In genomic region chr18:37720706-37721105, GRCh38 we compare ENCODE assay signal across 23 cellular contexts.
"Had no signal": no experiment of that assay in that cellular context is flagged by ENCODE, and none has a peak within 500 bp of the region (broad histone marks: within the 10 kb centered on the region; RNA-seq: fewer than 3 reads in every experiment).

No MANE protein-coding gene starts in this region.

- FAIRE-seq: colon had no signal

- H3K4me2 ChIP-seq: neural progenitor cell had no signal

- H3K27ac Mint-ChIP-seq: activated B cell treated with CpG ODN at 0.5 μM for 24 hours; activated naive CD8-positive, alpha-beta T cell treated with anti-CD3 and anti-CD28 coated beads for 36 hours; naive thymus-derived CD4-positive, alpha-beta T cell; neural progenitor cell; progenitor cell of endocrine pancreas had no signal

- H3K27ac ChIP-seq: breast epithelium, left ventricle myocardium inferior, neural progenitor cell, right atrium auricular region, testis, uterus had no signal

- H3K36me3 ChIP-seq: breast epithelium, left ventricle myocardium inferior, neural progenitor cell, right atrium auricular region, uterus had no signal

- H3K4me3 Mint-ChIP-seq: activated B cell treated with CpG ODN at 0.5 μM for 24 hours; activated naive CD8-positive, alpha-beta T cell treated with anti-CD3 and anti-CD28 coated beads for 36 hours; activated T-cell treated with anti-CD3 and anti-CD28 coated beads, Interleukin-2, amount 50 U/mL, for 4 hours; central memory CD8-positive, alpha-beta T cell; naive thymus-derived CD4-positive, alpha-beta T cell; neural progenitor cell had no signal

- DNase-seq: activated B cell treated with CpG ODN at 0.5 μM for 24 hours; activated CD4-positive, alpha-beta T cell treated with anti-CD3 and anti-CD28 coated beads for 4 hours; activated CD4-positive, alpha-beta T cell treated with anti-CD3 and anti-CD28 coated beads, Interleukin-2, amount 50 U/mL, for 48 hours; activated CD8-positive, alpha-beta memory T cell treated with anti-CD3 and anti-CD28 coated beads, Interleukin-2, amount 50 U/mL, for 48 hours; activated naive CD4-positive, alpha-beta T cell treated with Interleukin-2 at 50 U/mL for 16 hours; activated naive CD8-positive, alpha-beta T cell treated with anti-CD3 and anti-CD28 coated beads for 36 hours; activated T-cell treated with anti-CD3 and anti-CD28 coated beads, Interleukin-2, amount 50 U/mL, for 4 hours; effector memory CD4-positive, alpha-beta T cell; foreskin melanocyte; glutamatergic neuron; hippocampal formation; left ventricle myocardium inferior; naive thymus-derived CD4-positive, alpha-beta T cell; stimulated activated CD4-positive, alpha-beta T cell treated with anti-CD3 and anti-CD28 coated beads, Interleukin-1b, Interleukin-23, amount 100 ng/mL, for 48 hours; testis; trophoblast cell; uterus had no signal

- H3K27me3 Mint-ChIP-seq: activated B cell treated with CpG ODN at 0.5 μM for 24 hours; activated naive CD8-positive, alpha-beta T cell treated with anti-CD3 and anti-CD28 coated beads for 36 hours; central memory CD8-positive, alpha-beta T cell had no signal

- ATAC-seq: naive thymus-derived CD4-positive, alpha-beta T cell had no signal

- H3K4me3 ChIP-seq: breast epithelium, left ventricle myocardium inferior, neural progenitor cell, right atrium auricular region, testis, uterus had no signal

- H3K4me1 ChIP-seq: breast epithelium, left ventricle myocardium inferior, neural progenitor cell, right atrium auricular region, testis, uterus had no signal

- H3K9ac ChIP-seq: neural progenitor cell had no signal

- H2AFZ ChIP-seq: neural progenitor cell had no signal

- H3K9me3 ChIP-seq: breast epithelium, left ventricle myocardium inferior, right atrium auricular region, testis, uterus had no signal

- H3K27me3 ChIP-seq: neural progenitor cell, right atrium auricular region, testis, uterus had no signal

- H3K9me3 Mint-ChIP-seq: activated B cell treated with CpG ODN at 0.5 μM for 24 hours; activated naive CD8-positive, alpha-beta T cell treated with anti-CD3 and anti-CD28 coated beads for 36 hours; activated T-cell treated with anti-CD3 and anti-CD28 coated beads, Interleukin-2, amount 50 U/mL, for 4 hours; central memory CD8-positive, alpha-beta T cell; neural progenitor cell had no signal

- H3K4me1 Mint-ChIP-seq: activated B cell treated with CpG ODN at 0.5 μM for 24 hours; activated naive CD8-positive, alpha-beta T cell treated with anti-CD3 and anti-CD28 coated beads for 36 hours; central memory CD8-positive, alpha-beta T cell; neural progenitor cell had no signal
